ENCODE assay signal across 8 cellular contexts in the genomic region with DNA sequence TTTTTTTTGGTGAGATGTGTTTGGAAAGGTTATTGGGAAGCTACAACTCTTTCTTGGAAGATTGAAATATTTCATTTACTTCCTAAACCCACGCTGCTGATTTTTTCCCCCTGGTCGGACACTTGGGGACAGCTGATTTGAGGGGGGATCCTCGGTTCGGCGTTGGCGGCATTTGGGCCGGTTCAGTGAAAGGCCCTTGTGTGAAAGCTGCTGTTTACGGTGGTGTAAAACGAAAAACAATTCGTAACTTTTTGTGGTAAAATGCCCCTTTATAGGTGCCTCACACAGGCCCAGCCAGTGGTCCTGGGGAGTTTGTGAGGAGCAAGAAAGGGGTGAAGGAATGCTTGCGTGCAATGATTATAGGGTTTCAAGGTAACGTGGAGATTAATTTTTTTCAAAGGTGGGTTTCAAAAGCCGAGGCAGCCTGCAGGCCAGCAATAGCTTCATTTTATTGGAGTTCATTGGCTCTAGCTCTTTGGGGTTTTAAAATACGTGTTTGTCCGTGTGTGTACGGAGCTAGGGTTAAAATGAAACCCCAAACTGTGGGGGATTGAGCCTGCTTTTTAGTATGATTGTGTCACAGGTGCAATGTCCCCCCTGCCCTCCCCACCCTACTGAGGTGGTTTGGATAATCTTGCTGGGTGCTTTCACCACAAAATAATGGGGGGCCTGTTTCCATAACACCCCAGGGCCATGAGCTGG.
A peak's percentile ranks its signal among the peaks of the same experiment; 100 is the strongest.
DNase-seq lines count a peak whose midpoint lies in the region; ATAC-seq and TF ChIP-seq lines count a peak whose summit lies in the region.

No MANE protein-coding gene starts in this region.

- no peaks in the 10 kb centered on the region for H3K79me2 ChIP-seq in neural progenitor cell (ENCODE audit: low read depth)

- ATAC-seq in HG03457 (IDR thresholded peaks at IDR 0.05; ENCODE audit: unreplicated experiment), result no peak

- no peaks in the 10 kb centered on the region for H3K27me3 ChIP-seq in CD4-positive, alpha-beta memory T cell (ENCODE audit: insufficient read depth, low read length)
- H3K27me3 ChIP-seq in neural progenitor cell, result peaks cover 98% of the 10 kb centered on the region

- H3F3A ChIP-seq in neural progenitor cell (ENCODE audit: low read depth), result peaks cover 25% of the 10 kb centered on the region

- peaks cover 9 to 60% (median 44%) of the 10 kb centered on the region in 4 donors for H3K4me1 Mint-ChIP-seq in CD4-positive, alpha-beta memory T cell
- peaks cover 4% of the 10 kb centered on the region for H3K4me1 Mint-ChIP-seq in endothelial cell (ENCODE audit: unreplicated experiment)
- H3K4me1 Mint-ChIP-seq in neural progenitor cell, result peaks cover 5% of the 10 kb centered on the region

- H3K4me3 Mint-ChIP-seq in CD4-positive, alpha-beta memory T cell, result peak overlapping the region; percentile 68 to 83 (median 74)
- peak overlapping the region; percentile 71 for H3K4me3 Mint-ChIP-seq in endothelial cell (ENCODE audit: unreplicated experiment)
- peak overlapping the region; percentile 79 for H3K4me3 Mint-ChIP-seq in neural progenitor cell

- no peaks in the 10 kb centered on the region for H3K9me3 Mint-ChIP-seq in CD4-positive, alpha-beta memory T cell
- H3K9me3 Mint-ChIP-seq in endothelial cell (ENCODE audit: unreplicated experiment) (no peaks in the 10 kb centered on the region), neural progenitor cell (no peaks in the 10 kb centered on the region)

- H3K9me3 ChIP-seq in CD4-positive, alpha-beta memory T cell (ENCODE audit: control insufficient read depth in 1 of 2, low read length in 2 of 2), result no peaks in the 10 kb centered on the region
- no peaks in the 10 kb centered on the region for H3K9me3 ChIP-seq in neural progenitor cell (ENCODE audit: low read depth)

- no peak overlapping the region for H3K9ac ChIP-seq in neural progenitor cell

- H2AFZ ChIP-seq in neural progenitor cell (replicated peaks), result no peak overlapping the region

- peaks cover 38% of the 10 kb centered on the region for H4K20me1 ChIP-seq in neural progenitor cell (ENCODE audit: low read depth)

- H3K27ac ChIP-seq in CD4-positive, alpha-beta memory T cell (ENCODE audit: low read depth, low read length), result no peak overlapping the region
- H3K27ac ChIP-seq in neural progenitor cell, result no peak overlapping the region

- H3K4me2 ChIP-seq in neural progenitor cell, result no peak overlapping the region

- TF ChIP-seq CTCF in NB4 (IDR thresholded peaks at IDR 0.05; ENCODE audit: low read depth, low read length), result no peak
- no peak for TF ChIP-seq CTCF in endothelial cell (IDR thresholded peaks at IDR 0.05; ENCODE audit: unreplicated experiment)
- no peak for TF ChIP-seq CTCF in neural progenitor cell (IDR thresholded peaks at IDR 0.05)

- no peak for TF ChIP-seq POLR2A in NB4 (IDR thresholded peaks at IDR 0.05; ENCODE audit: extremely low read depth, insufficient read length)

- no peaks in the 10 kb centered on the region for H3K36me3 ChIP-seq in CD4-positive, alpha-beta memory T cell (ENCODE audit: insufficient read depth, low read length)
- H3K36me3 ChIP-seq in neural progenitor cell, result no peaks in the 10 kb centered on the region

- intact Hi-C loops in CD4-positive, alpha-beta memory T cell (cut with micrococcal nuclease), result loop anchor here (1.0 to 5.0 kb wide), 2 partner anchors 44 to 60 kb away; no protein-coding TSS in a partner anchor

- peaks cover 0 to 6% of the 10 kb centered on the region in 2 donors for H3K36me3 Mint-ChIP-seq in CD4-positive, alpha-beta memory T cell
- H3K36me3 Mint-ChIP-seq in endothelial cell (ENCODE audit: low read depth, unreplicated experiment) (no peaks in the 10 kb centered on the region), neural progenitor cell (no peaks in the 10 kb centered on the region)

- H3K4me3 ChIP-seq in CD4-positive, alpha-beta memory T cell (ENCODE audit: low read length in 2 of 2), result no peak overlapping the region
- H3K4me3 ChIP-seq in NB4 (ENCODE audit: low read depth, low read length) (peak overlapping the region; percentile 86), neural progenitor cell (no peak overlapping the region)

- peaks cover 50% of the 10 kb centered on the region for H3K4me1 ChIP-seq in CD4-positive, alpha-beta memory T cell (ENCODE audit: insufficient read depth, low read length)
- peaks cover 5% of the 10 kb centered on the region for H3K4me1 ChIP-seq in neural progenitor cell

- CTCF ChIA-PET in CD4-positive, alpha-beta memory T cell (lab: Charles Lee; ENCODE audit: partially characterized antibody), result interaction anchor here (1.1 to 2.3 kb wide), 2 partner anchors 36 to 67 kb away, joined by 3 to 8 read pairs; no protein-coding TSS in a partner anchor

- POLR2A ChIA-PET in CD4-positive, alpha-beta memory T cell (lab: Charles Lee; ENCODE audit: partially characterized antibody), result interaction anchor here (1.0 to 3.5 kb wide), 4 partner anchors 19 to 59 kb away, joined by 3 to 24 read pairs (median 7); no protein-coding TSS in a partner anchor

- no peaks in the 10 kb centered on the region for H3K27me3 Mint-ChIP-seq in CD4-positive, alpha-beta memory T cell
- peaks cover 19% of the 10 kb centered on the region for H3K27me3 Mint-ChIP-seq in endothelial cell (ENCODE audit: unreplicated experiment)
- peaks cover 42% of the 10 kb centered on the region for H3K27me3 Mint-ChIP-seq in neural progenitor cell (ENCODE audit: insufficient read depth, low read depth)

- no peak for DNase-seq in CD4-positive, alpha-beta memory T cell
- peak; percentile 21 for DNase-seq in NB4 (ENCODE audit: low read depth)
- DNase-seq in endothelial cell (ENCODE audit: low spot score), result no peak
- DNase-seq in neural progenitor cell (ENCODE audit: low spot score), result no peak
- no peak for DNase-seq in DMS 273 treated with DMSO at 0.1 percent for 48 hours (lab: John Stamatoyannopoulos, UW)
- DNase-seq in DMS79 treated with DMSO at 0.1 percent for 48 hours (lab: John Stamatoyannopoulos, UW), result no peak
- no peak for DNase-seq in NCI-H510A (lab: John Stamatoyannopoulos, UW)

- H3K27ac Mint-ChIP-seq in CD4-positive, alpha-beta memory T cell, result peak overlapping the region in 3 of 7 donors; percentile 11 to 69 (median 51)
- H3K27ac Mint-ChIP-seq in endothelial cell (ENCODE audit: unreplicated experiment) (peak overlapping the region; percentile 30), neural progenitor cell (no peak overlapping the region)
